In genomic region chr13:61935710-61936109, GRCh38 we compare ENCODE assay signal across 21 cellular contexts.
"Had no signal": no experiment of that assay in that cellular context is flagged by ENCODE, and none has a peak within 500 bp of the region (broad histone marks: within the 10 kb centered on the region; RNA-seq: fewer than 3 reads in every experiment).

No MANE protein-coding gene starts in this region.

- DNase-seq: KBM-7, NCI-H1092, NCI-H1105 treated with DMSO at 0.1 percent for 48 hours, NCI-H1417 treated with DMSO at 0.1 percent for 48 hours, NCI-H1694 treated with DMSO at 0.1 percent for 48 hours, NCI-H2029, NCI-H2081 treated with DMSO at 0.1 percent for 48 hours, NCI-H2171, NCI-H226, NCI-H446, NCI-H510A, NCI-H524 treated with DMSO at 0.1 percent for 48 hours, NCI-H69, NCI-H774, SHP77 treated with DMSO at 0.1 percent for 48 hours, SJCRH30, T-helper 2 cell had no signal

- H3K4me1 ChIP-seq: SJCRH30 had no signal

- ATAC-seq: Right ventricle myocardium inferior, SK-N-SH treated with all-trans-retinoic acid at 6 μM for 48 hours had no signal

- H3K36me3 ChIP-seq: SJCRH30 had no signal

- H3K27me3 ChIP-seq: SJCRH30 had no signal

- FAIRE-seq: RCC 7860 had no signal

- H3K27ac ChIP-seq: HL-60, SJCRH30 had no signal

- H3K9me3 ChIP-seq: SJCRH30 had no signal

- H3K4me3 ChIP-seq: SJCRH30 had no signal
